Comparison of ENCODE assay signal across 15 cellular contexts in genomic region chr1:201583663-201584062, GRCh38.
"Had no signal": no experiment of that assay in that cellular context is flagged by ENCODE, and none has a peak within 500 bp of the region (broad histone marks: within the 10 kb centered on the region; RNA-seq: fewer than 3 reads in every experiment).

No MANE protein-coding gene starts in this region.

- H3K4me3 ChIP-seq: pancreas, tibial artery had no signal

- H3K27me3 ChIP-seq: brain microvascular endothelial cell, pancreas, tibial artery had no signal

- H3K36me3 ChIP-seq: brain microvascular endothelial cell, pancreas, tibial artery had no signal

- H3K9me3 ChIP-seq: pancreas, tibial artery had no signal

- ATAC-seq: activated T-helper 17 cell treated with anti-CD3 and anti-CD28 coated beads, Interleukin-2, amount 50 U/mL, for 72 hours; T-helper 17 cell had no signal

- H3K27ac ChIP-seq: pancreas, tibial artery had no signal

- H3K4me1 ChIP-seq: pancreas had no signal

- DNase-seq: activated B cell treated with CpG ODN at 0.5 μM for 24 hours; activated CD4-positive, alpha-beta T cell treated with anti-CD3 and anti-CD28 coated beads, Interleukin-2, amount 10 ng/mL, durations not matched to agents 24 days and 14 days; activated CD8-positive, alpha-beta memory T cell treated with anti-CD3 and anti-CD28 coated beads for 24 hours; activated naive CD4-positive, alpha-beta T cell treated with anti-CD3 and anti-CD28 coated beads, Interleukin-2, amount 10 ng/mL, durations not matched to agents 7 days and 5 days; brain microvascular endothelial cell; dermis blood vessel endothelial cell; endodermal cell; erythroblast; immature natural killer cell; nephron progenitor cell; small intestine; T-helper 17 cell had no signal
